Comparison of ENCODE assay signal across 1 cellular context in genomic region chr18:51110073-51110797, GRCh38.
TF ChIP-seq lines count a peak whose summit lies in the region.

No MANE protein-coding gene starts in this region.

TF ChIP-seq in HepG2, 621 proteins besides CTCF, POLR2A, EP300 and RAD21 (continued from another document):
- no peak for TF ChIP-seq PATZ1 (CRISPR knock-in tag; IDR thresholded peaks at IDR 0.05)
- TF ChIP-seq HCFC1 (IDR thresholded peaks at IDR 0.05; ENCODE audit: low read depth, low read length): no peak
- TF ChIP-seq KDM5B (CRISPR knock-in tag; IDR thresholded peaks at IDR 0.05; ENCODE audit: borderline replicate concordance): peak; percentile 78; the same call in 1 of the 2 replicates
- TF ChIP-seq ZFP41 (CRISPR knock-in tag; IDR thresholded peaks at IDR 0.05; ENCODE audit: borderline replicate concordance): no peak
- no peak for TF ChIP-seq FOSL1 (CRISPR knock-in tag; IDR thresholded peaks at IDR 0.05; ENCODE audit: borderline replicate concordance)
- TF ChIP-seq LCORL (IDR thresholded peaks at IDR 0.05): no peak
- peak; percentile 80 for TF ChIP-seq LCORL (CRISPR knock-in tag; IDR thresholded peaks at IDR 0.05)
- TF ChIP-seq TCF7L2 (IDR thresholded peaks at IDR 0.05; ENCODE audit: low read depth, low read length): no peak
- TF ChIP-seq ZNF260 (CRISPR knock-in tag; IDR thresholded peaks at IDR 0.05; ENCODE audit: borderline replicate concordance, low read depth): no peak
- TF ChIP-seq HNF1A (IDR thresholded peaks at IDR 0.05; ENCODE audit: low read depth): no peak
- TF ChIP-seq HNF1A (CRISPR knock-in tag; IDR thresholded peaks at IDR 0.05; ENCODE audit: borderline replicate concordance): no peak; the same call in 1 of the 2 replicates
- no peak for TF ChIP-seq ZUFSP (CRISPR knock-in tag; IDR thresholded peaks at IDR 0.05; ENCODE audit: borderline replicate concordance)
- no peak for TF ChIP-seq ZNF33B (CRISPR knock-in tag; IDR thresholded peaks at IDR 0.05)
- TF ChIP-seq MTF1 (CRISPR knock-in tag; IDR thresholded peaks at IDR 0.05): no peak
- no peak for TF ChIP-seq SCMH1 (CRISPR knock-in tag; IDR thresholded peaks at IDR 0.05; ENCODE audit: borderline replicate concordance)
- TF ChIP-seq FOSL2 (CRISPR knock-in tag; IDR thresholded peaks at IDR 0.05): peak; percentile 28; the same call in 1 of the 2 replicates
- TF ChIP-seq ZNF234 (CRISPR knock-in tag; conservative IDR thresholded peaks at IDR 0.05): no peak
- TF ChIP-seq FOXP1 (IDR thresholded peaks at IDR 0.05): no peak
- TF ChIP-seq FOXP1 (CRISPR knock-in tag; IDR thresholded peaks at IDR 0.05): no peak
- no peak for TF ChIP-seq NFIB (CRISPR knock-in tag; IDR thresholded peaks at IDR 0.05; ENCODE audit: borderline replicate concordance)
- peak; percentile 47; the same call in 1 of the 2 replicates for TF ChIP-seq ZBTB33 (CRISPR knock-in tag; IDR thresholded peaks at IDR 0.05)
- no peak for TF ChIP-seq ZNF12 (CRISPR knock-in tag; IDR thresholded peaks at IDR 0.05)
- no peak for TF ChIP-seq ZNF75D (CRISPR knock-in tag; IDR thresholded peaks at IDR 0.05; ENCODE audit: borderline replicate concordance)
- TF ChIP-seq SKIL (CRISPR knock-in tag; IDR thresholded peaks at IDR 0.05; ENCODE audit: borderline replicate concordance): no peak
- no peak for TF ChIP-seq MIER2 (CRISPR knock-in tag; IDR thresholded peaks at IDR 0.05)
- TF ChIP-seq ZNF276 (CRISPR knock-in tag; IDR thresholded peaks at IDR 0.05; ENCODE audit: low read depth): no peak
- TF ChIP-seq PHF21A (CRISPR knock-in tag; IDR thresholded peaks at IDR 0.05): peak; percentile 38; the same call in 1 of the 2 replicates
- TF ChIP-seq ZGPAT (CRISPR knock-in tag; IDR thresholded peaks at IDR 0.05): no peak
- TF ChIP-seq EEA1 (CRISPR knock-in tag; IDR thresholded peaks at IDR 0.05; ENCODE audit: borderline replicate concordance): no peak
- TF ChIP-seq MLLT10 (CRISPR knock-in tag; IDR thresholded peaks at IDR 0.05): no peak
- no peak for TF ChIP-seq ZZZ3 (CRISPR knock-in tag; IDR thresholded peaks at IDR 0.05; ENCODE audit: borderline replicate concordance)
- TF ChIP-seq ZNF282 (IDR thresholded peaks at IDR 0.05; ENCODE audit: partially characterized antibody): no peak
- no peak for TF ChIP-seq ZNF207 (IDR thresholded peaks at IDR 0.05; ENCODE audit: borderline replicate concordance)
- TF ChIP-seq KAT8 (CRISPR knock-in tag; IDR thresholded peaks at IDR 0.05): no peak
- no peak for TF ChIP-seq PAX8 (CRISPR knock-in tag; IDR thresholded peaks at IDR 0.05; ENCODE audit: borderline replicate concordance)
- TF ChIP-seq ZFP62 (CRISPR knock-in tag; IDR thresholded peaks at IDR 0.05): no peak
- TF ChIP-seq ARNT2 (CRISPR knock-in tag; IDR thresholded peaks at IDR 0.05; ENCODE audit: low read depth): 0 out of 2 replicates have a peak, but pooled peaks have one; percentile 31
- no peak for TF ChIP-seq CREB1 (IDR thresholded peaks at IDR 0.05)
- no peak for TF ChIP-seq CREB1 (CRISPR knock-in tag; IDR thresholded peaks at IDR 0.05)
